Comparison of ENCODE assay signal across 22 cellular contexts in the genomic region with DNA sequence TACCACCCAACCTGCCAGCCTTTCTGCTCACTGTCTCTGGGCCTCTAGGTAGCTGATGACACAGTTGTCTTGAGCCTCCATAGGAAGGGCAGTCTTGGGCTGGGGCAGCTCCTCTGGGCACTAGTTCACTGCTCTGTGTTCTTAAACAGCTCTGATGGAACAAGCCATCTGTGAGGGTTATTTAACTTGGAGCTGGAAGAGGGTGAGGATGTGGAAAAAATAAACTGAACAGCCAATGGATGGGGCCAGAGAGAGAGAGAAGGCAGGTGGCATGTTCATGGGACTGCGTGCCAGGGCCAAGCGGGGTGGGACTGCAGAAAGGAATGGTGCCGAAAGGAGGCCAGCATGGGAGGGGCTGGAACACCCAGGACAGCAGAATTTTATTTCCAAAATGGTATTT. TPM values are rescaled to one million over a fixed set of nuclear protein-coding genes. Genes with fewer than 3 reads are reported as not detected.
DNase-seq lines count a peak whose midpoint lies in the region; ATAC-seq and TF ChIP-seq lines count a peak whose summit lies in the region.
"Had no signal": no experiment of that assay in that cellular context is flagged by ENCODE, and none has a peak within 500 bp of the region (broad histone marks: within the 10 kb centered on the region; RNA-seq: fewer than 3 reads in every experiment).

No MANE protein-coding gene starts in this region.

- TF ChIP-seq CTCF in type B pancreatic cell (conservative IDR thresholded peaks at IDR 0.05) (no peak), Peyer's patch (IDR thresholded peaks at IDR 0.05) (no peak)

- H3K9me3 Mint-ChIP-seq in type B pancreatic cell: no peaks in the 10 kb centered on the region
- H3K9me3 Mint-ChIP-seq: CD8-positive, alpha-beta T cell; dendritic cell treated with granulocyte-macrophage colony-stimulating factor and Interleukin-4, amounts not matched to agents 40 ng/mL and 50 ng/mL, for 4 days; memory B cell; natural killer cell treated with Interleukin-12 subunit alpha and Interleukin-12 subunit beta and Interleukin-15 and Interleukin-18, amount 100 ng/mL, for 72 hours had no signal

- H3K9me3 ChIP-seq in Peyer's patch: no peaks in the 10 kb centered on the region

- no peak overlapping the region for H3K4me3 Mint-ChIP-seq in type B pancreatic cell
- H3K4me3 Mint-ChIP-seq: CD8-positive, alpha-beta T cell; dendritic cell treated with granulocyte-macrophage colony-stimulating factor and Interleukin-4, amounts not matched to agents 40 ng/mL and 50 ng/mL, for 4 days; memory B cell; natural killer cell treated with Interleukin-12 subunit alpha and Interleukin-12 subunit beta and Interleukin-15 and Interleukin-18, amount 100 ng/mL, for 72 hours had no signal

- ATAC-seq in Right ventricle myocardium superior (ENCODE audit: poor library complexity) (peak; percentile 55), sciatic nerve (peak; percentile 88), HG02623 (IDR thresholded peaks at IDR 0.05; ENCODE audit: unreplicated experiment) (no peak)
- ATAC-seq: CD8-positive, alpha-beta T cell; natural killer cell treated with Interleukin-12 subunit alpha and Interleukin-12 subunit beta and Interleukin-15 and Interleukin-18, amount 100 ng/mL, for 72 hours had no signal

- H3K4me1 ChIP-seq in Peyer's patch: peaks cover 0 to 18% (median 0%) of the 10 kb centered on the region in 4 donors
- H3K4me1 ChIP-seq: parathyroid adenoma had no signal

- intact Hi-C loops in Right ventricle myocardium superior (cut with DNase I): no loop called here
- intact Hi-C loops in sciatic nerve (cut with DNase I): no loop called here

- no peak overlapping the region for H3K27ac ChIP-seq in Peyer's patch
- H3K27ac ChIP-seq: WERI-Rb-1 had no signal

- H3K27me3 ChIP-seq in Peyer's patch: no peaks in the 10 kb centered on the region

- no peak for TF ChIP-seq POLR2A in Peyer's patch (IDR thresholded peaks at IDR 0.05)

- H3K4me1 Mint-ChIP-seq in type B pancreatic cell (ENCODE audit: unreplicated experiment): peaks cover 42% of the 10 kb centered on the region

- no peaks in the 10 kb centered on the region for H3K36me3 ChIP-seq in Peyer's patch
- H3K36me3 ChIP-seq: WERI-Rb-1 had no signal

- no peak overlapping the region for H3K4me3 ChIP-seq in Peyer's patch
- H3K4me3 ChIP-seq: skin epidermis had no signal

- DNase-seq in DMS 273 (lab: John Stamatoyannopoulos, UW; ENCODE audit: unreplicated experiment) (peak; percentile 59), NCI-H1694 treated with DMSO at 0.1 percent for 48 hours (lab: John Stamatoyannopoulos, UW) (peak; percentile 58), Right ventricle myocardium superior (no peak), sciatic nerve (ENCODE audit: low spot score) (no peak), type B pancreatic cell (ENCODE audit: extremely low spot score, unreplicated experiment) (no peak), Peyer's patch (no peak)
- no peak for DNase-seq in stimulated activated CD4-positive, alpha-beta T cell treated with anti-CD3 and anti-CD28 coated beads, Interleukin-15, amount 100 ng/mL, for 24 hours
- DNase-seq: activated CD4-positive, alpha-beta T cell treated with anti-CD3 and anti-CD28 coated beads, Interleukin-2, amount 50 U/mL, for 4 hours; activated naive CD4-positive, alpha-beta T cell treated with Interleukin-2 at 50 U/mL for 16 hours; CD8-positive, alpha-beta T cell; hypothalamus; NCI-H1930; SHP77 treated with DMSO at 0.1 percent for 48 hours; stimulated activated CD4-positive, alpha-beta T cell treated with anti-CD3 and anti-CD28 coated beads, Interleukin-4, amount 100 ng/mL, for 24 hours; T-helper 1 cell; WERI-Rb-1 had no signal

- H3K27me3 Mint-ChIP-seq in type B pancreatic cell: no peaks in the 10 kb centered on the region
- H3K27me3 Mint-ChIP-seq: dendritic cell treated with granulocyte-macrophage colony-stimulating factor and Interleukin-4, amounts not matched to agents 40 ng/mL and 50 ng/mL, for 4 days; memory B cell; natural killer cell treated with Interleukin-12 subunit alpha and Interleukin-12 subunit beta and Interleukin-15 and Interleukin-18, amount 100 ng/mL, for 72 hours had no signal

- H3K27ac Mint-ChIP-seq in type B pancreatic cell: no peak overlapping the region
- H3K27ac Mint-ChIP-seq: CD8-positive, alpha-beta T cell; dendritic cell treated with granulocyte-macrophage colony-stimulating factor and Interleukin-4, amounts not matched to agents 40 ng/mL and 50 ng/mL, for 4 days; memory B cell had no signal

- H3K36me3 Mint-ChIP-seq in type B pancreatic cell: peaks cover 6% of the 10 kb centered on the region
- H3K36me3 Mint-ChIP-seq: natural killer cell treated with Interleukin-12 subunit alpha and Interleukin-12 subunit beta and Interleukin-15 and Interleukin-18, amount 100 ng/mL, for 72 hours had no signal

RNA-seq across cellular contexts. Expression of a gene that starts 52.6 kb away (rescaled TPM):
- total RNA-seq in Right ventricle myocardium superior (19.3 TPM), sciatic nerve (85.0 TPM), type B pancreatic cell (ENCODE audit: low replicate concordance) (3.4 and 21.6 TPM in 2 replicates), Peyer's patch (10 to 100 TPM in 2 of 4 donors, 1 to 10 TPM in 2; 6.8 to 40.4 (median 12.8) TPM)

Comparison
In these comparisons a context has a peak if more than half of its experiments do, and no peak if none do; other contexts are left out.
1. DNase-seq: peak in DMS 273 (single experiment) and NCI-H1694 treated with DMSO at 0.1 percent for 48 hours (single experiment); none in Right ventricle myocardium superior (single experiment), sciatic nerve (single experiment), type B pancreatic cell (single experiment), stimulated activated CD4-positive, alpha-beta T cell treated with anti-CD3 and anti-CD28 coated beads, Interleukin-15, amount 100 ng/mL, for 24 hours (single experiment) and Peyer's patch (0 of 3).